ENCODE assay signal across 1 cellular context in genomic region chr10:70374775-70375614, GRCh38.
TF ChIP-seq lines count a peak whose summit lies in the region.

No MANE protein-coding gene starts in this region.

TF ChIP-seq in endothelial cell of umbilical vein, 7 proteins besides CTCF, POLR2A, EP300 and RAD21 (continued from another document):
- no peak for TF ChIP-seq EZH2 (IDR thresholded peaks at IDR 0.05; ENCODE audit: borderline replicate concordance, low read depth, low read length, severe bottlenecking)
